Comparison of ENCODE assay signal across 1 cellular context in the genomic region with DNA sequence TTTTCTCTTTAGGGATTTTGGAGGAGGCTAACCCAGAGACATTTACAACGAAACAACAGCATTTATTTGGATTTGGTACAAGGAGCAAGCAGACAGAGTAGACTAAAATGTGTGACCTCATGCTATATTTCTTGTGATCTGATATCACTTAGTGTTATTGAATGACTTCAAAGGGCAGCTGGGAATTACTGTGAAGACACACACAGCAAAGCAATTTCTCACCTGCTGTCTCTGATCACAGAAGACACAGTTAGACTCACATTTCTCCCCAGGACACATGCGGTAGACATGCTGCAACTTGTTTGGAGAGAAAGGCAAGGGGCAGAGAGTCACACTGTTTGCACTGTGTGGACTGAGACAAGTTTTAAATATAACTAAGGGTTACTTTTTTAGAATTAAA.
A peak's percentile ranks its signal among the peaks of the same experiment; 100 is the strongest.
TF ChIP-seq lines count a peak whose summit lies in the region.

No MANE protein-coding gene starts in this region.

TF ChIP-seq in HEK293, 187 proteins besides CTCF, POLR2A, EP300 and RAD21 (continued from another document):
- TF ChIP-seq, protein P1, sequence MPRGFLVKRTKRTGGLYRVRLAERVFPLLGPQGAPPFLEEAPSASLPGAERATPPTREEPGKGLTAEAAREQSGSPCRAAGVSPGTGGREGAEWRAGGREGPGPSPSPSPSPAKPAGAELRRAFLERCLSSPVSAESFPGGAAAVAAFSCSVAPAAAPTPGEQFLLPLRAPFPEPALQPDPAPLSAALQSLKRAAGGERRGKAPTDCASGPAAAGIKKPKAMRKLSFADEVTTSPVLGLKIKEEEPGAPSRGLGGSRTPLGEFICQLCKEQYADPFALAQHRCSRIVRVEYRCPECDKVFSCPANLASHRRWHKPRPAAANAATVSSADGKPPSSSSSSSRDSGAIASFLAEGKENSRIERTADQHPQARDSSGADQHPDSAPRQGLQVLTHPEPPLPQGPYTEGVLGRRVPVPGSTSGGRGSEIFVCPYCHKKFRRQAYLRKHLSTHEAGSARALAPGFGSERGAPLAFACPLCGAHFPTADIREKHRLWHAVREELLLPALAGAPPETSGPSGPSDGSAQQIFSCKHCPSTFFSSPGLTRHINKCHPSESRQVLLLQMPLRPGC (tag by site-specific recombination; IDR thresholded peaks at IDR 0.05): peak; percentile 59; the same call in 1 of the 2 replicates
- TF ChIP-seq, protein P2, sequence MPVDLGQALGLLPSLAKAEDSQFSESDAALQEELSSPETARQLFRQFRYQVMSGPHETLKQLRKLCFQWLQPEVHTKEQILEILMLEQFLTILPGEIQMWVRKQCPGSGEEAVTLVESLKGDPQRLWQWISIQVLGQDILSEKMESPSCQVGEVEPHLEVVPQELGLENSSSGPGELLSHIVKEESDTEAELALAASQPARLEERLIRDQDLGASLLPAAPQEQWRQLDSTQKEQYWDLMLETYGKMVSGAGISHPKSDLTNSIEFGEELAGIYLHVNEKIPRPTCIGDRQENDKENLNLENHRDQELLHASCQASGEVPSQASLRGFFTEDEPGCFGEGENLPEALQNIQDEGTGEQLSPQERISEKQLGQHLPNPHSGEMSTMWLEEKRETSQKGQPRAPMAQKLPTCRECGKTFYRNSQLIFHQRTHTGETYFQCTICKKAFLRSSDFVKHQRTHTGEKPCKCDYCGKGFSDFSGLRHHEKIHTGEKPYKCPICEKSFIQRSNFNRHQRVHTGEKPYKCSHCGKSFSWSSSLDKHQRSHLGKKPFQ (tag by site-specific recombination; IDR thresholded peaks at IDR 0.05): 0 out of 2 replicates have a peak, but pooled peaks have one; percentile 19
- TF ChIP-seq, protein P3, sequence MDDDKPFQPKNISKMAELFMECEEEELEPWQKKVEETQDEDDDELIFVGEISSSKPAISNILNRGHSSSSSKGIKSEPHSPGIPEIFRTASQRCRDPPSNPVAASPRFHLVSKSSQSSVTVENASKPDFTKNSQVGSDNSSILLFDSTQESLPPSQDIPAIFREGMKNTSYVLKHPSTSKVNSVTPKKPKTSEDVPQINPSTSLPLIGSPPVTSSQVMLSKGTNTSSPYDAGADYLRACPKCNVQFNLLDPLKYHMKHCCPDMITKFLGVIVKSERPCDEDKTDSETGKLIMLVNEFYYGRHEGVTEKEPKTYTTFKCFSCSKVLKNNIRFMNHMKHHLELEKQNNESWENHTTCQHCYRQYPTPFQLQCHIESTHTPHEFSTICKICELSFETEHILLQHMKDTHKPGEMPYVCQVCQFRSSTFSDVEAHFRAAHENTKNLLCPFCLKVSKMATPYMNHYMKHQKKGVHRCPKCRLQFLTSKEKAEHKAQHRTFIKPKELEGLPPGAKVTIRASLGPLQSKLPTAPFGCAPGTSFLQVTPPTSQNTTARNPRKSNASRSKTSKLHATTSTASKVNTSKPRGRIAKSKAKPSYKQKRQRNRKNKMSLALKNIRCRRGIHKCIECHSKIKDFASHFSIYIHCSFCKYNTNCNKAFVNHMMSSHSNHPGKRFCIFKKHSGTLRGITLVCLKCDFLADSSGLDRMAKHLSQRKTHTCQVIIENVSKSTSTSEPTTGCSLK (tag by site-specific recombination; IDR thresholded peaks at IDR 0.05): no peak
- TF ChIP-seq ZNF214 (tag by site-specific recombination; IDR thresholded peaks at IDR 0.05; ENCODE audit: borderline replicate concordance) (no peak), ZNF391 (tag by site-specific recombination; IDR thresholded peaks at IDR 0.05; ENCODE audit: borderline replicate concordance, low read depth) (0 out of 2 replicates have a peak, but pooled peaks have one; percentile 31), ZNF416 (tag by site-specific recombination; IDR thresholded peaks at IDR 0.05) (no peak), ZNF157 (tag by site-specific recombination; IDR thresholded peaks at IDR 0.05) (no peak), ZFP69B (tag by site-specific recombination; IDR thresholded peaks at IDR 0.05) (no peak), ZNF596 (tag by site-specific recombination; IDR thresholded peaks at IDR 0.05) (no peak), ZNF239 (tag by site-specific recombination; IDR thresholded peaks at IDR 0.05) (no peak), TCF7L2 (IDR thresholded peaks at IDR 0.05; ENCODE audit: borderline replicate concordance, low read depth, low read length) (peak; percentile 74), ZBTB20 (tag by site-specific recombination; IDR thresholded peaks at IDR 0.05) (no peak), ZNF114 (tag by site-specific recombination; IDR thresholded peaks at IDR 0.05) (no peak), ZSCAN16 (tag by site-specific recombination; IDR thresholded peaks at IDR 0.05) (0 out of 2 replicates have a peak, but pooled peaks have one; percentile 34), FEZF1 (tag by site-specific recombination; IDR thresholded peaks at IDR 0.05) (peak; percentile 37; the same call in 1 of the 2 replicates)
- TF ChIP-seq, protein P4, sequence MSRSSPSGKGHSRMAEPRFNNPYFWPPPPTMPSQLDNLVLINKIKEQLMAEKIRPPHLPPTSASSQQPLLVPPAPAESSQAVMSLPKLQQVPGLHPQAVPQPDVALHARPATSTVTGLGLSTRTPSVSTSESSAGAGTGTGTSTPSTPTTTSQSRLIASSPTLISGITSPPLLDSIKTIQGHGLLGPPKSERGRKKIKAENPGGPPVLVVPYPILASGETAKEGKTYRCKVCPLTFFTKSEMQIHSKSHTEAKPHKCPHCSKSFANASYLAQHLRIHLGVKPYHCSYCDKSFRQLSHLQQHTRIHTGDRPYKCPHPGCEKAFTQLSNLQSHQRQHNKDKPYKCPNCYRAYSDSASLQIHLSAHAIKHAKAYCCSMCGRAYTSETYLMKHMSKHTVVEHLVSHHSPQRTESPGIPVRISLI (tag by site-specific recombination; IDR thresholded peaks at IDR 0.05): peak; percentile 25; the same call in 1 of the 2 replicates
- TF ChIP-seq, protein P5, sequence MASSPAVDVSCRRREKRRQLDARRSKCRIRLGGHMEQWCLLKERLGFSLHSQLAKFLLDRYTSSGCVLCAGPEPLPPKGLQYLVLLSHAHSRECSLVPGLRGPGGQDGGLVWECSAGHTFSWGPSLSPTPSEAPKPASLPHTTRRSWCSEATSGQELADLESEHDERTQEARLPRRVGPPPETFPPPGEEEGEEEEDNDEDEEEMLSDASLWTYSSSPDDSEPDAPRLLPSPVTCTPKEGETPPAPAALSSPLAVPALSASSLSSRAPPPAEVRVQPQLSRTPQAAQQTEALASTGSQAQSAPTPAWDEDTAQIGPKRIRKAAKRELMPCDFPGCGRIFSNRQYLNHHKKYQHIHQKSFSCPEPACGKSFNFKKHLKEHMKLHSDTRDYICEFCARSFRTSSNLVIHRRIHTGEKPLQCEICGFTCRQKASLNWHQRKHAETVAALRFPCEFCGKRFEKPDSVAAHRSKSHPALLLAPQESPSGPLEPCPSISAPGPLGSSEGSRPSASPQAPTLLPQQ (tag by site-specific recombination; IDR thresholded peaks at IDR 0.05): peak; percentile 26; the same call in 1 of the 2 replicates
TF ChIP-seq in HEK293: peak in this region for 27.
